In the genomic region with DNA sequence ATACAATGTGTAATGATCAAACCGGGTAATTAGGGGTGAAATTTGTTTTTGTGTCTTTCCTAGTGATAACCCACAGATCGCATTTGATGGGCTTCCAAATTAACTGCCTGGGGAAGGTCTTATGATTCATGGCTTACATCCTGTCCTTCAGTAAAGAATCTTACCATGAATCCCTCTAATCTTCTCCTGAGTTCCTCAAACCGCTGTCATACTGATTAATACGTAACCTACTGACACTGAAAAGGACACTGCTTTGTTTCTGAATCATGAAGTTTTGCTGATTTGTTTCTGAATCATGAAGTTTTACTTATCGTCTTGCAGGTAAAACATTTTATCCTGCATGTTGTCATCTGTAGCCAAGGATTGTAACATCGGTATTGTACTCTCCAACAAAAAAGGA, we compare ENCODE assay signal across 27 cellular contexts. TPM values are rescaled to one million over a fixed set of nuclear protein-coding genes. Genes with fewer than 3 reads are reported as not detected.
DNase-seq lines count a peak whose midpoint lies in the region; ATAC-seq, FAIRE-seq and TF ChIP-seq lines count a peak whose summit lies in the region.
"Had no signal": no experiment of that assay in that cellular context is flagged by ENCODE, and none has a peak within 500 bp of the region (broad histone marks: within the 10 kb centered on the region; RNA-seq: fewer than 3 reads in every experiment).

No MANE protein-coding gene starts in this region.

- H3K27ac Mint-ChIP-seq in MCF 10A (ENCODE audit: low read depth, unreplicated experiment), result no peak overlapping the region
- H3K27ac Mint-ChIP-seq in activated T-helper 2 cell treated with anti-CD3 and anti-CD28 coated beads, Interferon-gamma antibody, Interleukin-2, Interleukin-4, amounts not matched to agents 10 μg/mL and 5 μg/mL and 100 μg/mL, durations not matched to agents 14 hours and 24 hours and 36 hours, result no peak overlapping the region
- H3K27ac Mint-ChIP-seq: activated naive CD4-positive, alpha-beta T cell treated with anti-CD3 and anti-CD28 coated beads, Interleukin-2, amount 50 U/mL, for 24 hours; activated T-cell treated with anti-CD3 and anti-CD28 coated beads, Interleukin-2, amount 50 U/mL, for 72 hours; nephron had no signal

- no peak for TF ChIP-seq POLR2A in breast epithelium (IDR thresholded peaks at IDR 0.05)

- no peak overlapping the region for H3K27ac ChIP-seq in breast epithelium
- H3K27ac ChIP-seq in pancreas, result no peak overlapping the region
- H3K27ac ChIP-seq: 22Rv1, heart left ventricle, left ventricle myocardium inferior, ovary, right lobe of liver, transverse colon had no signal

- no peaks in the 10 kb centered on the region for H3K4me1 Mint-ChIP-seq in MCF 10A (ENCODE audit: insufficient read depth, unreplicated experiment)
- no peaks in the 10 kb centered on the region for H3K4me1 Mint-ChIP-seq in activated T-helper 2 cell treated with anti-CD3 and anti-CD28 coated beads, Interferon-gamma antibody, Interleukin-2, Interleukin-4, amounts not matched to agents 10 μg/mL and 5 μg/mL and 100 μg/mL, durations not matched to agents 14 hours and 24 hours and 36 hours (ENCODE audit: low read depth)
- H3K4me1 Mint-ChIP-seq: activated naive CD4-positive, alpha-beta T cell treated with anti-CD3 and anti-CD28 coated beads, Interleukin-2, amount 50 U/mL, for 24 hours; nephron had no signal

- H3K9me3 ChIP-seq in breast epithelium, result no peaks in the 10 kb centered on the region
- no peaks in the 10 kb centered on the region for H3K9me3 ChIP-seq in pancreas
- H3K9me3 ChIP-seq: heart left ventricle, left ventricle myocardium inferior, ovary, right lobe of liver, transverse colon had no signal

- ATAC-seq in SK-N-SH treated with all-trans-retinoic acid at 6 μM for 48 hours, result peak; percentile 71; the same call in 2 of the 3 replicates
- no peak for ATAC-seq in pancreas
- ATAC-seq: activated T-cell treated with anti-CD3 and anti-CD28 coated beads, Interleukin-2, amount 50 U/mL, for 72 hours; heart left ventricle; right lobe of liver had no signal

- H3K36me3 ChIP-seq in breast epithelium (no peaks in the 10 kb centered on the region), pancreas (no peaks in the 10 kb centered on the region)
- H3K36me3 ChIP-seq: heart left ventricle, left ventricle myocardium inferior, ovary, right lobe of liver, transverse colon had no signal

- H3K4me1 ChIP-seq in breast epithelium (no peaks in the 10 kb centered on the region), pancreas (no peaks in the 10 kb centered on the region)
- H3K4me1 ChIP-seq: heart left ventricle, left ventricle myocardium inferior, right lobe of liver, transverse colon had no signal

- CTCF ChIA-PET in MCF 10A (lab: Yijun Ruan, JAX), result interaction anchor here (0.7 kb wide), 1 partner anchor 127 kb away, joined by 3 read pairs; no protein-coding TSS in a partner anchor

- TF ChIP-seq CTCF in MCF 10A (IDR thresholded peaks at IDR 0.05; ENCODE audit: unreplicated experiment) (no peak), breast epithelium (IDR thresholded peaks at IDR 0.05) (no peak), epithelial cell of proximal tubule (conservative IDR thresholded peaks at IDR 0.05; ENCODE audit: low read depth, low read length) (no peak), pancreas (IDR thresholded peaks at IDR 0.05) (no peak)

- no peak overlapping the region for H3K4me3 Mint-ChIP-seq in MCF 10A (ENCODE audit: unreplicated experiment)
- no peak overlapping the region for H3K4me3 Mint-ChIP-seq in activated T-helper 2 cell treated with anti-CD3 and anti-CD28 coated beads, Interferon-gamma antibody, Interleukin-2, Interleukin-4, amounts not matched to agents 10 μg/mL and 5 μg/mL and 100 μg/mL, durations not matched to agents 14 hours and 24 hours and 36 hours (ENCODE audit: low read depth)
- H3K4me3 Mint-ChIP-seq: activated naive CD4-positive, alpha-beta T cell treated with anti-CD3 and anti-CD28 coated beads, Interleukin-2, amount 50 U/mL, for 24 hours; activated T-cell treated with anti-CD3 and anti-CD28 coated beads, Interleukin-2, amount 50 U/mL, for 72 hours; nephron had no signal

- H3K9me3 Mint-ChIP-seq in MCF 10A (ENCODE audit: unreplicated experiment), result no peaks in the 10 kb centered on the region
- no peaks in the 10 kb centered on the region for H3K9me3 Mint-ChIP-seq in activated T-helper 2 cell treated with anti-CD3 and anti-CD28 coated beads, Interferon-gamma antibody, Interleukin-2, Interleukin-4, amounts not matched to agents 10 μg/mL and 5 μg/mL and 100 μg/mL, durations not matched to agents 14 hours and 24 hours and 36 hours
- H3K9me3 Mint-ChIP-seq: activated naive CD4-positive, alpha-beta T cell treated with anti-CD3 and anti-CD28 coated beads, Interleukin-2, amount 50 U/mL, for 24 hours; activated T-cell treated with anti-CD3 and anti-CD28 coated beads, Interleukin-2, amount 50 U/mL, for 72 hours; nephron had no signal

- POLR2A ChIA-PET in MCF 10A (lab: Yijun Ruan, JAX), result no interaction called here

- intact Hi-C loops in MCF 10A (cut with micrococcal nuclease) (no loop called here), breast epithelium (cut with DNase I; ENCODE audit: low total_unique reads) (no loop called here), pancreas (cut with DNase I) (no loop called here)
- intact Hi-C loops in activated T-helper 2 cell treated with anti-CD3 and anti-CD28 coated beads, Interferon-gamma antibody, Interleukin-2, Interleukin-4, amounts not matched to agents 10 μg/mL and 5 μg/mL and 100 μg/mL, durations not matched to agents 14 hours and 24 hours and 36 hours (cut with micrococcal nuclease), result no loop called here

- no peaks in the 10 kb centered on the region for H3K36me3 Mint-ChIP-seq in MCF 10A (ENCODE audit: insufficient read depth, unreplicated experiment)
- H3K36me3 Mint-ChIP-seq in activated T-helper 2 cell treated with anti-CD3 and anti-CD28 coated beads, Interferon-gamma antibody, Interleukin-2, Interleukin-4, amounts not matched to agents 10 μg/mL and 5 μg/mL and 100 μg/mL, durations not matched to agents 14 hours and 24 hours and 36 hours (ENCODE audit: low read depth), result no peaks in the 10 kb centered on the region
- H3K36me3 Mint-ChIP-seq: activated naive CD4-positive, alpha-beta T cell treated with anti-CD3 and anti-CD28 coated beads, Interleukin-2, amount 50 U/mL, for 24 hours had no signal

- DNase-seq in MCF 10A (ENCODE audit: unreplicated experiment), result peak; percentile 6
- DNase-seq in breast epithelium (ENCODE audit: low spot score in 2 of 2), result no peak
- DNase-seq in epithelial cell of proximal tubule (ENCODE audit: low read depth), result peak; percentile 19
- DNase-seq in activated T-helper 2 cell treated with anti-CD3 and anti-CD28 coated beads, Interferon-gamma antibody, Interleukin-2, Interleukin-4, amounts not matched to agents 10 μg/mL and 5 μg/mL and 100 μg/mL, durations not matched to agents 14 hours and 24 hours and 36 hours (ENCODE audit: low spot score), result no peak
- no peak for DNase-seq in LoVo (ENCODE audit: low spot score)
- DNase-seq in DMS53 (lab: John Stamatoyannopoulos, UW), result no peak
- DNase-seq in pancreas, result no peak
- DNase-seq: activated CD4-positive, alpha-beta T cell treated with anti-CD3 and anti-CD28 coated beads for 4 hours; activated T-cell treated with anti-CD3 and anti-CD28 coated beads, Interleukin-2, amount 50 U/mL, for 72 hours; DND-41; effector CD8-positive, alpha-beta T cell; GOT3; heart left ventricle; left ventricle myocardium inferior; midbrain; NCI-H1436 treated with DMSO at 0.1 percent for 48 hours; NCI-H526 treated with DMSO at 0.1 percent for 48 hours; ovary; right lobe of liver; stimulated activated CD4-positive, alpha-beta T cell treated with anti-CD3 and anti-CD28 coated beads, Interleukin-15, amount 100 ng/mL, for 24 hours; stimulated activated CD8-positive, alpha-beta memory T cell treated with anti-CD3 and anti-CD28 coated beads, Interleukin-4, amount 100 ng/mL, for 48 hours; transverse colon had no signal

- no peak for FAIRE-seq in pancreas (lab: Jason Lieb, UNC)
- FAIRE-seq: GM19239 had no signal

- no TSS peak for BruUV-seq in MCF 10A (replicated peaks; lab: Mats Ljungman, UMichigan)

- H3K27me3 ChIP-seq in breast epithelium, result no peaks in the 10 kb centered on the region
- H3K27me3 ChIP-seq in pancreas, result no peaks in the 10 kb centered on the region
- H3K27me3 ChIP-seq: heart left ventricle, ovary, right lobe of liver, transverse colon had no signal

- no peaks in the 10 kb centered on the region for H3K27me3 Mint-ChIP-seq in MCF 10A (ENCODE audit: insufficient read depth, unreplicated experiment)
- H3K27me3 Mint-ChIP-seq in activated T-helper 2 cell treated with anti-CD3 and anti-CD28 coated beads, Interferon-gamma antibody, Interleukin-2, Interleukin-4, amounts not matched to agents 10 μg/mL and 5 μg/mL and 100 μg/mL, durations not matched to agents 14 hours and 24 hours and 36 hours (ENCODE audit: low read depth), result peaks cover 8% of the 10 kb centered on the region
- H3K27me3 Mint-ChIP-seq: activated naive CD4-positive, alpha-beta T cell treated with anti-CD3 and anti-CD28 coated beads, Interleukin-2, amount 50 U/mL, for 24 hours had no signal

- H3K4me3 ChIP-seq in breast epithelium (no peak overlapping the region), epithelial cell of proximal tubule (ENCODE audit: low read depth, low read length) (no peak overlapping the region), pancreas (no peak overlapping the region)
- H3K4me3 ChIP-seq: heart left ventricle, left ventricle myocardium inferior, ovary, right lobe of liver, transverse colon had no signal

- WGBS in pancreas, 2 donors, result 67 to 75% methylated on average over 6 of the region's 6 CpGs

TF ChIP-seq in SK-N-SH treated with all-trans-retinoic acid at 6 μM for 48 hours, 23 proteins besides CTCF, POLR2A, EP300 and RAD21 (continues in another document):
- TF ChIP-seq ZC3H10 (CRISPR knock-in tag; IDR thresholded peaks at IDR 0.05) (no peak), ZNF70 (CRISPR knock-in tag; IDR thresholded peaks at IDR 0.05) (no peak)

RNA-seq across cellular contexts. Expression of gene CRY1, which starts 52.0 kb away (rescaled TPM):
- total RNA-seq in MCF 10A (2022) (11.6 and 14.9 TPM in 2 replicates), breast epithelium (10 to 100 TPM; 24.0 to 81.5 (median 47.5) TPM), epithelial cell of proximal tubule (26.8 and 31.0 TPM in 2 replicates), pancreas (1 to 10 TPM; 5.5 to 8.6 (median 8.1) TPM)
- total RNA-seq in activated T-helper 2 cell treated with anti-CD3 and anti-CD28 coated beads, Interferon-gamma antibody, Interleukin-2, Interleukin-4, amounts not matched to agents 10 μg/mL and 5 μg/mL and 100 μg/mL, durations not matched to agents 14 hours and 24 hours and 36 hours, result 25.4 and 26.0 TPM in 2 replicates
- polyA plus RNA-seq in pancreas, result 10 to 100 TPM in 1 of 2 donors, 1 to 10 TPM in 1; 5.3 to 11.5 TPM

Comparison
In these comparisons a context has a peak if more than half of its experiments do, and no peak if none do; other contexts are left out.
1. DNase-seq: peak in MCF 10A (single experiment) and epithelial cell of proximal tubule (single experiment); none in breast epithelium (0 of 2), activated T-helper 2 cell treated with anti-CD3 and anti-CD28 coated beads, Interferon-gamma antibody, Interleukin-2, Interleukin-4, amounts not matched to agents 10 μg/mL and 5 μg/mL and 100 μg/mL, durations not matched to agents 14 hours and 24 hours and 36 hours (single experiment), LoVo (single experiment), DMS53 (single experiment) and pancreas (0 of 6).